In the genomic region with DNA sequence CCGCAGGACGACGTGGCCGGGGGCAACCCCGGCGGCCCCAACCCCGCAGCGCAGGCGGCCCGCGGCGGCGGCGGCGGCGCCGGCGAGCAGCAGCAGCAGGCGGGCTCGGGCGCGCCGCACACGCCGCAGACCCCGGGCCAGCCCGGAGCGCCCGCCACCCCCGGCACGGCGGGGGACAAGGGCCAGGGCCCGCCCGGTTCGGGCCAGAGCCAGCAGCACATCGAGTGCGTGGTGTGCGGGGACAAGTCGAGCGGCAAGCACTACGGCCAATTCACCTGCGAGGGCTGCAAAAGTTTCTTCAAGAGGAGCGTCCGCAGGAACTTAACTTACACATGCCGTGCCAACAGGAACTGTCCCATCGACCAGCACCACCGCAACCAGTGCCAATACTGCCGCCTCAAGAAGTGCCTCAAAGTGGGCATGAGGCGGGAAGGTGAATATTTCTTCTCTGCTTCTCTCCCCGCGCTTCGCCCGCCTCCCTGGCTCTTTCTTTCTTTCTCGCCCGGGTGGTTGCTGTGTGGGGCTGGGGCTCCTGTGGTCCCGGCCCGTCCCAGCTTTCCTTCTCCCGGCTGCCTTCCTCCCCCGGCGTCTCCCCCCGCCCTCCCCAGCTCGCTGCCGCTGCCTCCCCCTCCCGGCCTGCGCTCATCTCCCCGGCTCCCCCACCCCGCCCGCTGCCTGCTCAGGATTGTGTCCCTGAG, we compare ENCODE assay signal across 8 cellular contexts. TPM values are rescaled to one million over a fixed set of nuclear protein-coding genes. Genes with fewer than 3 reads are reported as not detected.
DNase-seq lines count a peak whose midpoint lies in the region; TF ChIP-seq lines count a peak whose summit lies in the region.

No MANE protein-coding gene starts in this region.

- H3K4me2 ChIP-seq in neural cell (ENCODE audit: low read length) = no peak overlapping the region

- H3K27me3 ChIP-seq in Peyer's patch = peaks cover 0 to 26% of the 10 kb centered on the region in 2 donors
- peaks cover 87% of the 10 kb centered on the region for H3K27me3 ChIP-seq in endodermal cell (ENCODE audit: control insufficient read depth, insufficient read depth, low read length, poor library complexity, severe bottlenecking)
- H3K27me3 ChIP-seq in neural cell (ENCODE audit: insufficient read depth, low read depth, low read length) = peaks cover 89% of the 10 kb centered on the region

- 0% methylated on average over 20 to 67 of the region's 68 CpGs for WGBS in endodermal cell (ENCODE audit: insufficient coverage in 1 of 2, insufficient read length in 1 of 2), 2 experiments

- H3K4me3 ChIP-seq in Peyer's patch = peak overlapping the region; percentile 33 to 67 (median 56)
- peak overlapping the region; percentile 64 for H3K4me3 ChIP-seq in endodermal cell (ENCODE audit: low read length)
- peak overlapping the region; percentile 55 for H3K4me3 ChIP-seq in neural cell (ENCODE audit: low read length)

- peak overlapping the region in 3 of 4 donors; percentile 14 to 49 (median 24) for H3K27ac ChIP-seq in Peyer's patch
- H3K27ac ChIP-seq in endodermal cell (ENCODE audit: low read depth, low read length) = peak overlapping the region; percentile 77
- H3K27ac ChIP-seq in neural cell (ENCODE audit: low read length) = no peak overlapping the region

- H3K9me3 Mint-ChIP-seq in endodermal cell = no peaks in the 10 kb centered on the region

- no peaks in the 10 kb centered on the region for H3K9me3 ChIP-seq in Peyer's patch
- no peaks in the 10 kb centered on the region for H3K9me3 ChIP-seq in endodermal cell (ENCODE audit: control insufficient read depth, low read length)
- peaks cover 5% of the 10 kb centered on the region for H3K9me3 ChIP-seq in neural cell (ENCODE audit: low read length)

- no peaks in the 10 kb centered on the region for H3K36me3 Mint-ChIP-seq in endodermal cell (ENCODE audit: low read depth)

- H3K9ac ChIP-seq in endodermal cell (ENCODE audit: extremely low read depth, low read length, poor library complexity, severe bottlenecking) (no peak overlapping the region), neural cell (ENCODE audit: low read length) (no peak overlapping the region)

- no peaks in the 10 kb centered on the region for H3K9me2 ChIP-seq in neural cell (ENCODE audit: insufficient read depth, low read length)

- TF ChIP-seq CTCF in Peyer's patch (IDR thresholded peaks at IDR 0.05) (no peak), endodermal cell (conservative IDR thresholded peaks at IDR 0.05) (no peak), neural cell (IDR thresholded peaks at IDR 0.05; ENCODE audit: poor library complexity, severe bottlenecking) (no peak)

- H3K4me1 Mint-ChIP-seq in endodermal cell = peaks cover 18% of the 10 kb centered on the region

- DNase-seq in NCI-H748 (lab: John Stamatoyannopoulos, UW; ENCODE audit: unreplicated experiment) (peak; percentile 71), NCI-H748 treated with DMSO at 0.1 percent for 48 hours (lab: John Stamatoyannopoulos, UW) (no peak), Peyer's patch (no peak), endodermal cell (peak; percentile 78), cerebellar nuclear complex (lab: John Stamatoyannopoulos, UW) (no peak), SKM-1 treated with dmso at 0.1 percent for 144 hours (lab: John Stamatoyannopoulos, UW; ENCODE audit: unreplicated experiment) (no peak), NCI-H2081 (lab: John Stamatoyannopoulos, UW) (no peak)

- peak overlapping the region; percentile 49 for H3K4me3 Mint-ChIP-seq in endodermal cell

- no peaks in the 10 kb centered on the region for H3K79me2 ChIP-seq in neural cell (replicated peaks; ENCODE audit: insufficient read depth, low read length)

- TF ChIP-seq EP300 in neural cell (conservative IDR thresholded peaks at IDR 0.05; ENCODE audit: poor library complexity, severe bottlenecking) = no peak

- no peak for TF ChIP-seq POLR2A in Peyer's patch (IDR thresholded peaks at IDR 0.05)

- TF ChIP-seq RAD21 in neural cell (conservative IDR thresholded peaks at IDR 0.05) = no peak

- no peaks in the 10 kb centered on the region for H3K36me3 ChIP-seq in Peyer's patch
- H3K36me3 ChIP-seq in endodermal cell (ENCODE audit: control insufficient read depth, insufficient read depth, low read length) = no peaks in the 10 kb centered on the region
- no peaks in the 10 kb centered on the region for H3K36me3 ChIP-seq in neural cell (ENCODE audit: insufficient read depth, low read length)

- no peaks in the 10 kb centered on the region for H4K20me1 ChIP-seq in neural cell (ENCODE audit: insufficient read depth)

- H3F3A ChIP-seq in neural cell (ENCODE audit: insufficient read depth, low read length, poor library complexity, severe bottlenecking) = peaks cover 5% of the 10 kb centered on the region

- no peak overlapping the region for H3K27ac Mint-ChIP-seq in endodermal cell

- H3K4me1 ChIP-seq in Peyer's patch (peaks cover 0 to 33% (median 11%) of the 10 kb centered on the region in 4 donors), endodermal cell (ENCODE audit: control insufficient read depth, insufficient read depth, low read length) (no peaks in the 10 kb centered on the region)

- peaks cover 45% of the 10 kb centered on the region for H3K27me3 Mint-ChIP-seq in endodermal cell (ENCODE audit: insufficient read depth)

- no peak overlapping the region for H2AFZ ChIP-seq in neural cell (ENCODE audit: low read depth, low read length)

TF ChIP-seq in neural cell, 6 proteins besides CTCF, POLR2A, EP300 and RAD21:
- TF ChIP-seq TAF1 (IDR thresholded peaks at IDR 0.05; ENCODE audit: low read depth) (no peak), EZH2 (IDR thresholded peaks at IDR 0.05; ENCODE audit: borderline replicate concordance, insufficient read depth, low read length, poor library complexity, severe bottlenecking) (peak; percentile 76)

RNA-seq across cellular contexts. Expression of gene NR2F1, which starts 2.2 kb away (rescaled TPM):
- total RNA-seq in Peyer's patch (10 to 100 TPM in 1 of 4 donors, 1 to 10 TPM in 3; 2.1 to 28.1 (median 7.0) TPM), endodermal cell (under 1 TPM in 1 of 2 donors, not detected in 1; 0.22 TPM)
- 304 TPM for polyA plus RNA-seq in endodermal cell (2013, experiment 1 of 2)
- 263 TPM for polyA plus RNA-seq in endodermal cell (2013, experiment 2 of 2)
- 2.1 and 2.3 TPM in 2 replicates for polyA plus RNA-seq in neural cell
- polyA minus RNA-seq in neural cell = 1.7 and 1.9 TPM in 2 replicates

RNA-seq across cellular contexts. Expression of gene NR2F1-AS1, which starts 4.2 kb away (rescaled TPM):
- total RNA-seq in Peyer's patch (1 to 10 TPM in 3 of 4 donors, under 1 TPM in 1; 0.35 to 9.1 (median 3.2) TPM), endodermal cell (1 to 10 TPM; 1.4 to 3.3 TPM)
- 37.1 TPM for polyA plus RNA-seq in endodermal cell (2013, experiment 1 of 2)
- polyA plus RNA-seq in endodermal cell (2013, experiment 2 of 2) = 26.7 TPM
- 0.24 and 0.42 TPM in 2 replicates for polyA plus RNA-seq in neural cell
- 0.97 and 2.0 TPM in 2 replicates for polyA minus RNA-seq in neural cell

Comparison
In these comparisons a context has a peak if more than half of its experiments do, and no peak if none do; other contexts are left out.
1. DNase-seq: peak in NCI-H748 (single experiment) and endodermal cell (single experiment); none in NCI-H748 treated with DMSO at 0.1 percent for 48 hours (single experiment), Peyer's patch (0 of 3), cerebellar nuclear complex (0 of 2), SKM-1 treated with dmso at 0.1 percent for 144 hours (single experiment) and NCI-H2081 (0 of 2).
2. Peak in every context shown above with its lines, with median percentiles within 50 percentile points of each other: H3K4me3 ChIP-seq.